8 cellular contexts compared by ENCODE assay signal in the genomic region with DNA sequence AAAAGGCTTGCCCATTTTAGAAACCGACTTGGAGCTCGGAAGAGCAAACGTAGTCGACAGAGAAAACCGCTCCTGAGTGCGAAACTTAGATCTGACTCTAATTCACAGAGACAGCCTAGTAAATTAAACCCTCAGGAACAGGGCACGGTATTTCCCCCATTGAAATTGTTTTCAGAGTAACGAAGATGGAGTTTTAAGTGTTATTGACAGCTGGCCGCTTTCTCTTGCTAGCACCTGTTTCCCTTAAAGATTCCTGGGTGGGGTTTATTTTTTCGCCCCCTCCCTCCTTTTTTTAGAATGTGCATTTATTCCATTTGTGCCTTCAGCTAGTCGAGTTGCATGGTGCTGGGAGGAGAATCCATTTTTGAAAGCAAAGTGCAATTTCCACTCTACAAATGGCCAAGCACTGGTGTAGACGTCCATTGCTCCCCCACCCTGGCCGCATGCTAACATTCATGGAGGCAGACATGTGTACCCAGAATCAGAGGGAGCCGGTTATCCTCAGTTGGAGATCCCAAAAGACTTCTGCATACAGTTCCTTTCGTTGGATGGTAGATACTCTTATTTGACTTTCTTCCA.
DNase-seq lines count a peak whose midpoint lies in the region; ATAC-seq, FAIRE-seq and TF ChIP-seq lines count a peak whose summit lies in the region.

No MANE protein-coding gene starts in this region.

- no peak overlapping the region for H2BK20ac ChIP-seq in H1 (ENCODE audit: low read length)

- H3K27me3 ChIP-seq in H1 (replicated peaks in 1 of 4; ENCODE audit: control insufficient read depth in 3 of 4, extremely low read depth in 1 of 4, insufficient read depth in 3 of 4, low read length in 3 of 4) (peaks cover 18 to 63% (median 44%) of the 10 kb centered on the region in 4 experiments), neuron (ENCODE audit: insufficient read depth, low read length) (peaks cover 52% of the 10 kb centered on the region)

- peak overlapping the region; percentile 57; the same call in 1 of the 2 replicates for H4K8ac ChIP-seq in H1 (ENCODE audit: extremely low read depth, insufficient read depth, low read length)

- H4K91ac ChIP-seq in H1 (replicated peaks; ENCODE audit: insufficient read length, low read length) = no peak overlapping the region

- DNase-seq in DMS79 treated with DMSO at 0.1 percent for 48 hours (lab: John Stamatoyannopoulos, UW) (peak; percentile 33), NCI-H1694 treated with DMSO at 0.1 percent for 48 hours (lab: John Stamatoyannopoulos, UW) (peak; percentile 49), H1 (ENCODE audit: low read depth in 1 of 2, low spot score in 2 of 2) (no peak), putamen (ENCODE audit: low spot score) (no peak), NCI-H1048 (lab: John Stamatoyannopoulos, UW) (no peak), HT-29 (ENCODE audit: low spot score) (no peak)

- H3K27ac ChIP-seq in H1 (ENCODE audit: low read depth, low read length) = no peak overlapping the region

- no peak for ATAC-seq in GM21526 (IDR thresholded peaks at IDR 0.05; ENCODE audit: low FRiP score, unreplicated experiment)

- no peak for TF ChIP-seq CTCF in H1 (IDR thresholded peaks at IDR 0.05; ENCODE audit: control extremely low read depth in 1 of 3, insufficient read depth in 1 of 3, low read depth in 1 of 3, low read length in 3 of 3)

- TF ChIP-seq EP300 in H1 (IDR thresholded peaks at IDR 0.05; ENCODE audit: borderline replicate concordance in 1 of 2, low read depth in 2 of 2, low read length in 2 of 2) = no peak

- H3K4me3 ChIP-seq in H1 (ENCODE audit: extremely low read depth in 1 of 4, insufficient read depth in 2 of 4, low read depth in 3 of 4, low read length in 4 of 4) (peak overlapping the region; percentile 52 to 73 (median 60); a peak in 7 of 8 replicates), neuron (ENCODE audit: low read length) (peak overlapping the region; percentile 5)

- H3K79me1 ChIP-seq in H1 (ENCODE audit: low read depth, low read length) = no peaks in the 10 kb centered on the region

- no peak overlapping the region for H3K56ac ChIP-seq in H1 (replicated peaks; ENCODE audit: insufficient read length, low read depth, low read length)

- no peaks in the 10 kb centered on the region for H3K36me3 ChIP-seq in H1 (ENCODE audit: control insufficient read depth in 2 of 4, insufficient read depth in 4 of 4, low read length in 3 of 4)
- H3K36me3 ChIP-seq in neuron (ENCODE audit: insufficient read depth, low read length) = no peaks in the 10 kb centered on the region

- peak overlapping the region; percentile 91 for H2AFZ ChIP-seq in H1 (ENCODE audit: low read length)
- H2AFZ ChIP-seq in neuron (ENCODE audit: low read depth, low read length) = peak overlapping the region; percentile 69

- no peak overlapping the region for H4K5ac ChIP-seq in H1 (ENCODE audit: insufficient read length, low read depth, low read length)

- CTCF ChIA-PET in H1 (lab: Charles Lee; ENCODE audit: partially characterized antibody) = interaction anchor here (1.0 to 1.6 kb wide), 3 partner anchors 11 to 875 kb away, joined by 3 to 5 read pairs (median 4); no protein-coding TSS in a partner anchor

- H3K23ac ChIP-seq in H1 (ENCODE audit: insufficient read length) = no peak overlapping the region

- TF ChIP-seq RAD21 in H1 (IDR thresholded peaks at IDR 0.05 in 1 of 2, conservative IDR thresholded peaks at IDR 0.05 in 1 of 2; ENCODE audit: low read depth in 2 of 2, low read length in 2 of 2) = no peak

- POLR2A ChIA-PET in H1 (lab: Charles Lee; ENCODE audit: partially characterized antibody) = no interaction called here

- no peak overlapping the region for H2BK120ac ChIP-seq in H1 (replicated peaks; ENCODE audit: low read depth, low read length)

- no peaks in the 10 kb centered on the region for H4K20me1 ChIP-seq in H1 (replicated peaks in 1 of 2; ENCODE audit: control insufficient read depth in 1 of 2, insufficient read depth in 2 of 2, low read length in 2 of 2)

- TF ChIP-seq POLR2A in H1 (IDR thresholded peaks at IDR 0.05; ENCODE audit: control extremely low read depth in 1 of 2, low read depth in 2 of 2, low read length in 2 of 2) = no peak

- peaks cover 13% of the 10 kb centered on the region; the same call in 1 of the 2 replicates for H3K23me2 ChIP-seq in H1 (ENCODE audit: low read depth, low read length)

- H2BK5ac ChIP-seq in H1 (ENCODE audit: low read depth, low read length) = no peak overlapping the region

- H3K9me3 ChIP-seq in H1 (ENCODE audit: insufficient read depth in 2 of 2, low read depth in 1 of 2, low read length in 1 of 2) (no peaks in the 10 kb centered on the region), neuron (ENCODE audit: low read length) (no peaks in the 10 kb centered on the region)

- peak overlapping the region; percentile 89 to 99 for H3K4me2 ChIP-seq in H1 (ENCODE audit: insufficient read depth in 1 of 2, low read depth in 2 of 2, low read length in 2 of 2)

- no peak overlapping the region for H2BK15ac ChIP-seq in H1 (ENCODE audit: low read length)

- no peak overlapping the region for H3K18ac ChIP-seq in H1 (ENCODE audit: extremely low read depth, low read length)

- FAIRE-seq in H1 (lab: Jason Lieb, UNC) = peak; percentile 19

- 19% methylated on average over 15 of the region's 15 CpGs; no CpG with 5 or more reads in 1 of the 2 experiments for WGBS in H1 (ENCODE audit: extremely low coverage in 1 of 2, insufficient coverage in 1 of 2, insufficient read length in 1 of 2, insufficient replicate concordance in 2 of 2, low coverage in 1 of 2, low lambda C conversion rate in 2 of 2, missing lambda C conversion rate in 1 of 2), 2 experiments

- H3K4me1 ChIP-seq in H1 (replicated peaks in 1 of 4; ENCODE audit: control insufficient read depth in 3 of 4, insufficient read depth in 4 of 4, low read length in 3 of 4) (peaks cover 0 to 10% (median 4%) of the 10 kb centered on the region in 4 experiments; a peak in 4 of 7 replicates), neuron (ENCODE audit: insufficient read depth, low read length) (no peaks in the 10 kb centered on the region)

- H3K14ac ChIP-seq in H1 (ENCODE audit: insufficient read length) = no peak overlapping the region

- no peak overlapping the region for H3K9ac ChIP-seq in H1 (replicated peaks in 1 of 4; ENCODE audit: extremely low read depth in 1 of 4, low read depth in 3 of 4, low read length in 3 of 4)

- no peaks in the 10 kb centered on the region for H3K79me2 ChIP-seq in H1 (ENCODE audit: control insufficient read depth in 1 of 2, insufficient read depth in 2 of 2, low read length in 2 of 2)

- no peak overlapping the region for H3K4ac ChIP-seq in H1 (replicated peaks; ENCODE audit: insufficient read length, low read depth, low read length)

- H2AK5ac ChIP-seq in H1 (ENCODE audit: low read depth, low read length) = no peak overlapping the region

- H2BK12ac ChIP-seq in H1 (ENCODE audit: low read depth, low read length) = no peak overlapping the region

TF ChIP-seq in H1, 55 proteins besides CTCF, POLR2A, EP300 and RAD21:
- TF ChIP-seq EGR1 (IDR thresholded peaks at IDR 0.05; ENCODE audit: borderline replicate concordance, low read depth, low read length) = no peak
- TF ChIP-seq RNF2 (IDR thresholded peaks at IDR 0.05; ENCODE audit: borderline replicate concordance, low read depth, low read length, missing control alignments, poor library complexity, severe bottlenecking) = peak; percentile 66
- TF ChIP-seq CBX8 (IDR thresholded peaks at IDR 0.05; ENCODE audit: borderline replicate concordance, low read depth, low read length) = no peak
- TF ChIP-seq NANOG (IDR thresholded peaks at IDR 0.05; ENCODE audit: insufficient read depth, low read depth, low read length, poor library complexity, severe bottlenecking) = no peak
- TF ChIP-seq NRF1 (IDR thresholded peaks at IDR 0.05; ENCODE audit: low read depth, low read length) = no peak

Comparison
In these comparisons a context has a peak if more than half of its experiments do, and no peak if none do; other contexts are left out.
1. DNase-seq: peak in DMS79 treated with DMSO at 0.1 percent for 48 hours (single experiment) and NCI-H1694 treated with DMSO at 0.1 percent for 48 hours (single experiment); none in H1 (0 of 2), putamen (single experiment), NCI-H1048 (single experiment) and HT-29 (single experiment).